Comparison of ENCODE assay signal across 30 cellular contexts in genomic region chr4:104235966-104236365, GRCh38.
"Had no signal": no experiment of that assay in that cellular context is flagged by ENCODE, and none has a peak within 500 bp of the region (broad histone marks: within the 10 kb centered on the region; RNA-seq: fewer than 3 reads in every experiment).

No MANE protein-coding gene starts in this region.

- ATAC-seq: activated CD4-positive, alpha-beta T cell treated with anti-CD3 and anti-CD28 coated beads for 36 hours; activated CD8-positive, alpha-beta memory T cell treated with anti-CD3 and anti-CD28 coated beads, Interleukin-2, amount 10 ng/mL, durations not matched to agents 7 days and 5 days; activated CD8-positive, alpha-beta T cell treated with anti-CD3 and anti-CD28 coated beads, Interleukin-2, amount 10 ng/mL, durations not matched to agents 7 days and 5 days; activated naive CD4-positive, alpha-beta T cell treated with anti-CD3 and anti-CD28 coated beads, Interleukin-2, amount 50 U/mL, for 72 hours; effector memory CD8-positive, alpha-beta T cell; foreskin keratinocyte; gastrocnemius medialis; heart left ventricle had no signal

- H3K27me3 ChIP-seq: brain microvascular endothelial cell, esophagus muscularis mucosa, foreskin keratinocyte, gastrocnemius medialis, heart left ventricle had no signal

- H3K4me1 ChIP-seq: foreskin keratinocyte, gastrocnemius medialis, heart left ventricle had no signal

- H3K4me3 ChIP-seq: coronary artery, esophagus muscularis mucosa, gastrocnemius medialis, heart left ventricle had no signal

- H3K27ac ChIP-seq: brain microvascular endothelial cell, coronary artery, esophagus muscularis mucosa, foreskin keratinocyte, gastrocnemius medialis, heart left ventricle had no signal

- FAIRE-seq: astrocyte, bronchial epithelial cell had no signal

- H3K9me3 ChIP-seq: esophagus muscularis mucosa, gastrocnemius medialis, heart left ventricle had no signal

- DNase-seq: activated CD4-positive, alpha-beta memory T cell treated with anti-CD3 and anti-CD28 coated beads for 36 hours; activated CD4-positive, alpha-beta T cell treated with anti-CD3 and anti-CD28 coated beads for 36 hours; activated CD4-positive, alpha-beta T cell treated with anti-CD3 and anti-CD28 coated beads, Interleukin-2, amount 10 ng/mL, durations not matched to agents 24 days and 14 days; activated CD4-positive, CD25-positive, alpha-beta regulatory T cell; activated CD4-positive, CD25-positive, alpha-beta regulatory T cell treated with anti-CD3 and anti-CD28 coated beads, Interleukin-2, amount 50 U/mL, for 72 hours; activated CD8-positive, alpha-beta memory T cell treated with anti-CD3 and anti-CD28 coated beads, Interleukin-2, amount 10 ng/mL, durations not matched to agents 7 days and 5 days; activated CD8-positive, alpha-beta memory T cell treated with anti-CD3 and anti-CD28 coated beads, Interleukin-2, amount 50 U/mL, for 4 hours; activated CD8-positive, alpha-beta T cell treated with anti-CD3 and anti-CD28 coated beads, Interleukin-2, amount 10 ng/mL, durations not matched to agents 7 days and 5 days; activated effector memory CD4-positive, alpha-beta T cell treated with anti-CD3 and anti-CD28 coated beads, Interleukin-2, amount 50 U/mL, for 16 hours; activated naive CD4-positive, alpha-beta T cell; activated naive CD4-positive, alpha-beta T cell treated with anti-CD3 and anti-CD28 coated beads, Interleukin-2, amount 10 ng/mL, durations not matched to agents 7 days and 5 days; activated naive CD8-positive, alpha-beta T cell treated with anti-CD3 and anti-CD28 coated beads, Interleukin-2, amount 10 ng/mL, durations not matched to agents 7 days and 5 days; activated T-cell treated with anti-CD3 and anti-CD28 coated beads, Interleukin-2, amount 50 U/mL, for 1 hour; activated T-cell treated with anti-CD3 and anti-CD28 coated beads, Interleukin-2, amount 50 U/mL, for 48 hours; amniotic stem cell; anterior cingulate cortex; brain microvascular endothelial cell; effector CD4-positive, alpha-beta T cell; effector memory CD8-positive, alpha-beta T cell; erythroblast; foreskin keratinocyte; gastrocnemius medialis; glutamatergic neuron; heart left ventricle; T-helper 2 cell had no signal

- H3K36me3 ChIP-seq: brain microvascular endothelial cell, esophagus muscularis mucosa, gastrocnemius medialis, heart left ventricle had no signal
